In the genomic region with DNA sequence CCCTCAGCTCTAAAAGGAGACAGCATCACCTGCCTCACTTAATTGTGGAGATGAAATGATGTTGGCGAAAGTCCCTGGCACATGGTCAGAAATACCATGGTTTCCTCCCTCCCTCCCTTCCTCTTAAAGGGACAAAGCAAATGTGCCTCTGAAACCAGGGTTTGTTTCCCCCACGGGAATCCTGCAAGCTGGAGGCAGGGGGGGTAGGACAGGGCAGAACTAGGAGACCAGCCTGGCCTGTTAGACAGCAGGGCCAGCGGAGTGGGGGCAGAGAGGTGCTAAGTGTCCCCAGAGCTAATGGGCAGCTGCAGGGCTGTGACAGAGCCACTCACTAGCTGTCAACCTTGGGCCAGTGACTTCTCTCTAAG, we compare ENCODE assay signal across 1 cellular context.
TF ChIP-seq lines count a peak whose summit lies in the region.

No MANE protein-coding gene starts in this region.

TF ChIP-seq in HEK293, 187 proteins besides CTCF, POLR2A, EP300 and RAD21 (continued from another document):
- TF ChIP-seq, protein P1, sequence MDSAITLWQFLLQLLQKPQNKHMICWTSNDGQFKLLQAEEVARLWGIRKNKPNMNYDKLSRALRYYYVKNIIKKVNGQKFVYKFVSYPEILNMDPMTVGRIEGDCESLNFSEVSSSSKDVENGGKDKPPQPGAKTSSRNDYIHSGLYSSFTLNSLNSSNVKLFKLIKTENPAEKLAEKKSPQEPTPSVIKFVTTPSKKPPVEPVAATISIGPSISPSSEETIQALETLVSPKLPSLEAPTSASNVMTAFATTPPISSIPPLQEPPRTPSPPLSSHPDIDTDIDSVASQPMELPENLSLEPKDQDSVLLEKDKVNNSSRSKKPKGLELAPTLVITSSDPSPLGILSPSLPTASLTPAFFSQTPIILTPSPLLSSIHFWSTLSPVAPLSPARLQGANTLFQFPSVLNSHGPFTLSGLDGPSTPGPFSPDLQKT (IDR thresholded peaks at IDR 0.05; ENCODE audit: borderline replicate concordance, low read depth, low read length): no peak
- TF ChIP-seq ZNF623 (tag by site-specific recombination; IDR thresholded peaks at IDR 0.05): no peak
- TF ChIP-seq, protein P2, sequence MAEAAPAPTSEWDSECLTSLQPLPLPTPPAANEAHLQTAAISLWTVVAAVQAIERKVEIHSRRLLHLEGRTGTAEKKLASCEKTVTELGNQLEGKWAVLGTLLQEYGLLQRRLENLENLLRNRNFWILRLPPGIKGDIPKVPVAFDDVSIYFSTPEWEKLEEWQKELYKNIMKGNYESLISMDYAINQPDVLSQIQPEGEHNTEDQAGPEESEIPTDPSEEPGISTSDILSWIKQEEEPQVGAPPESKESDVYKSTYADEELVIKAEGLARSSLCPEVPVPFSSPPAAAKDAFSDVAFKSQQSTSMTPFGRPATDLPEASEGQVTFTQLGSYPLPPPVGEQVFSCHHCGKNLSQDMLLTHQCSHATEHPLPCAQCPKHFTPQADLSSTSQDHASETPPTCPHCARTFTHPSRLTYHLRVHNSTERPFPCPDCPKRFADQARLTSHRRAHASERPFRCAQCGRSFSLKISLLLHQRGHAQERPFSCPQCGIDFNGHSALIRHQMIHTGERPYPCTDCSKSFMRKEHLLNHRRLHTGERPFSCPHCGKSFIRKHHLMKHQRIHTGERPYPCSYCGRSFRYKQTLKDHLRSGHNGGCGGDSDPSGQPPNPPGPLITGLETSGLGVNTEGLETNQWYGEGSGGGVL (tag by site-specific recombination; IDR thresholded peaks at IDR 0.05): peak; percentile 47; the same call in 1 of the 2 replicates
- no peak for TF ChIP-seq SP7 (tag by site-specific recombination; IDR thresholded peaks at IDR 0.05)
- TF ChIP-seq, protein P3, sequence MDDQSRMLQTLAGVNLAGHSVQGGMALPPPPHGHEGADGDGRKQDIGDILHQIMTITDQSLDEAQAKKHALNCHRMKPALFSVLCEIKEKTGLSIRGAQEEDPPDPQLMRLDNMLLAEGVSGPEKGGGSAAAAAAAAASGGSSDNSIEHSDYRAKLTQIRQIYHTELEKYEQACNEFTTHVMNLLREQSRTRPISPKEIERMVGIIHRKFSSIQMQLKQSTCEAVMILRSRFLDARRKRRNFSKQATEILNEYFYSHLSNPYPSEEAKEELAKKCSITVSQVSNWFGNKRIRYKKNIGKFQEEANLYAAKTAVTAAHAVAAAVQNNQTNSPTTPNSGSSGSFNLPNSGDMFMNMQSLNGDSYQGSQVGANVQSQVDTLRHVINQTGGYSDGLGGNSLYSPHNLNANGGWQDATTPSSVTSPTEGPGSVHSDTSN (CRISPR knock-in tag; IDR thresholded peaks at IDR 0.05): 0 out of 2 replicates have a peak, but pooled peaks have one; percentile 68
- TF ChIP-seq ZFP3 (tag by site-specific recombination; IDR thresholded peaks at IDR 0.05; ENCODE audit: low read depth): no peak
TF ChIP-seq in HEK293: peak in this region for 2.
